Comparison of ENCODE assay signal across 13 cellular contexts in genomic region chr2:8154936-8155335, GRCh38.
A peak's percentile ranks its signal among the peaks of the same experiment; 100 is the strongest.
DNase-seq lines count a peak whose midpoint lies in the region; ATAC-seq lines count a peak whose summit lies in the region.
"Had no signal": no experiment of that assay in that cellular context is flagged by ENCODE, and none has a peak within 500 bp of the region (broad histone marks: within the 10 kb centered on the region; RNA-seq: fewer than 3 reads in every experiment).

No MANE protein-coding gene starts in this region.

- POLR2A ChIA-PET in activated CD4-positive, alpha-beta memory T cell treated with anti-CD3 and anti-CD28 coated beads, Interleukin-2, amount 10 ng/mL, durations not matched to agents 7 days and 5 days (lab: Charles Lee) = interaction anchor here (1.1 kb wide), 1 partner anchor 527 kb away, joined by 3 read pairs; the partner anchor contains the start of gene ID2

- peaks cover 2% of the 10 kb centered on the region for H3K36me3 Mint-ChIP-seq in activated CD4-positive, alpha-beta memory T cell treated with anti-CD3 and anti-CD28 coated beads, Interleukin-2, amount 10 ng/mL, durations not matched to agents 7 days and 5 days (ENCODE audit: low read depth)
- peaks cover 6% of the 10 kb centered on the region for H3K36me3 Mint-ChIP-seq in stimulated activated naive CD8-positive, alpha-beta T cell treated with anti-CD3 and anti-CD28 coated beads, Interleukin-15, Interleukin-2, amounts not matched to agents 100 ng/mL and 50 ng/mL, for 24 hours (ENCODE audit: low read depth)

- H3K9me3 Mint-ChIP-seq in activated CD4-positive, alpha-beta memory T cell treated with anti-CD3 and anti-CD28 coated beads, Interleukin-2, amount 10 ng/mL, durations not matched to agents 7 days and 5 days = peaks cover 13% of the 10 kb centered on the region
- H3K9me3 Mint-ChIP-seq in stimulated activated naive CD8-positive, alpha-beta T cell treated with anti-CD3 and anti-CD28 coated beads, Interleukin-15, Interleukin-2, amounts not matched to agents 100 ng/mL and 50 ng/mL, for 24 hours = peaks cover 22% of the 10 kb centered on the region

- peaks cover 32% of the 10 kb centered on the region for H3K4me1 Mint-ChIP-seq in activated CD4-positive, alpha-beta memory T cell treated with anti-CD3 and anti-CD28 coated beads, Interleukin-2, amount 10 ng/mL, durations not matched to agents 7 days and 5 days
- H3K4me1 Mint-ChIP-seq in stimulated activated naive CD8-positive, alpha-beta T cell treated with anti-CD3 and anti-CD28 coated beads, Interleukin-15, Interleukin-2, amounts not matched to agents 100 ng/mL and 50 ng/mL, for 24 hours (ENCODE audit: low read depth) = peaks cover 36% of the 10 kb centered on the region

- DNase-seq in activated naive CD4-positive, alpha-beta T cell treated with Interleukin-2 at 50 U/mL for 16 hours = peak; percentile 45
- DNase-seq in activated naive CD4-positive, alpha-beta T cell (lab: John Stamatoyannopoulos, UW) = no peak
- peak; percentile 29 for DNase-seq in activated CD4-positive, alpha-beta memory T cell treated with anti-CD3 and anti-CD28 coated beads, Interleukin-2, amount 10 ng/mL, durations not matched to agents 7 days and 5 days
- DNase-seq in iris pigment epithelial cell (ENCODE audit: low read depth) (peak; percentile 12), NCI-H226 (no peak)
- DNase-seq: cerebellar nuclear complex, left cardiac atrium, NCI-H1930, testis had no signal

- H3K27me3 Mint-ChIP-seq in activated CD4-positive, alpha-beta memory T cell treated with anti-CD3 and anti-CD28 coated beads, Interleukin-2, amount 10 ng/mL, durations not matched to agents 7 days and 5 days = no peaks in the 10 kb centered on the region
- no peaks in the 10 kb centered on the region for H3K27me3 Mint-ChIP-seq in stimulated activated naive CD8-positive, alpha-beta T cell treated with anti-CD3 and anti-CD28 coated beads, Interleukin-15, Interleukin-2, amounts not matched to agents 100 ng/mL and 50 ng/mL, for 24 hours

- CTCF ChIA-PET in activated CD4-positive, alpha-beta memory T cell treated with anti-CD3 and anti-CD28 coated beads, Interleukin-2, amount 10 ng/mL, durations not matched to agents 7 days and 5 days (lab: Charles Lee) = no interaction called here

- H3K27ac Mint-ChIP-seq in activated CD4-positive, alpha-beta memory T cell treated with anti-CD3 and anti-CD28 coated beads, Interleukin-2, amount 10 ng/mL, durations not matched to agents 7 days and 5 days = peak overlapping the region; percentile 28
- peak overlapping the region; percentile 91 for H3K27ac Mint-ChIP-seq in stimulated activated naive CD8-positive, alpha-beta T cell treated with anti-CD3 and anti-CD28 coated beads, Interleukin-15, Interleukin-2, amounts not matched to agents 100 ng/mL and 50 ng/mL, for 24 hours
- H3K27ac Mint-ChIP-seq: nephron had no signal

- H3K4me3 Mint-ChIP-seq in activated CD4-positive, alpha-beta memory T cell treated with anti-CD3 and anti-CD28 coated beads, Interleukin-2, amount 10 ng/mL, durations not matched to agents 7 days and 5 days = no peak overlapping the region
- H3K4me3 Mint-ChIP-seq in stimulated activated naive CD8-positive, alpha-beta T cell treated with anti-CD3 and anti-CD28 coated beads, Interleukin-15, Interleukin-2, amounts not matched to agents 100 ng/mL and 50 ng/mL, for 24 hours = peak overlapping the region; percentile 12
- H3K4me3 Mint-ChIP-seq: nephron had no signal

- ATAC-seq in GM18498 (IDR thresholded peaks at IDR 0.05; ENCODE audit: unreplicated experiment) (no peak), HG02759 (IDR thresholded peaks at IDR 0.05; ENCODE audit: unreplicated experiment) (no peak)
- ATAC-seq: left cardiac atrium had no signal

Comparison
In these comparisons a context has a peak if more than half of its experiments do, and no peak if none do; other contexts are left out.
1. DNase-seq: peak in activated naive CD4-positive, alpha-beta T cell treated with Interleukin-2 at 50 U/mL for 16 hours (single experiment), activated CD4-positive, alpha-beta memory T cell treated with anti-CD3 and anti-CD28 coated beads, Interleukin-2, amount 10 ng/mL, durations not matched to agents 7 days and 5 days (single experiment) and iris pigment epithelial cell (single experiment); none in activated naive CD4-positive, alpha-beta T cell (0 of 4) and NCI-H226 (single experiment).